27 cellular contexts compared by ENCODE assay signal in the genomic region with DNA sequence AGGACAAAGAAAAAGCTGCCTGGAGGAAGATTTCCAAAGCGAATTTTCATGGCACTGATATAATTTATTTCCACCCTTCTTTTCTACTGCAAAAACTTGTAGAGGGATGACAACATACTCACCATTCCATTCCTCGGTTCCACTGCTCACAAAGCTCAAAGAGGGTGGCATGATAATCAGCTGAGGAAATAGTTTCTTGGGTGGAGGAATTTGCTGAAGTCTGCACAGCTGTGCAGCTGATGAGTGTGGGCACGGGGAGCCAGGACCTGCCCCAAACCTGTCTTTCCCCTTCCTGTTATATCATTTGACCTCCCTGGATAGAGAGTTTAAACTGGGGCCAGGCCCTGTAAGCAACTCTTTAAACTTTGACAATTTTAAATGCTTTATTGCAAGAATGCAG.
"Had no signal": no experiment of that assay in that cellular context is flagged by ENCODE, and none has a peak within 500 bp of the region (broad histone marks: within the 10 kb centered on the region; RNA-seq: fewer than 3 reads in every experiment).

No MANE protein-coding gene starts in this region.

- H3K9me3 Mint-ChIP-seq: nephron progenitor cell, neural progenitor cell had no signal

- H3K27ac ChIP-seq: heart right ventricle, hepatocyte, left lung, lower lobe of right lung, neural progenitor cell, neutrophil, parathyroid adenoma, psoas muscle, right atrium auricular region, right lobe of liver, skin epidermis, tibial nerve, upper lobe of left lung had no signal

- H3K4me3 Mint-ChIP-seq: natural killer cell; nephron progenitor cell; neural progenitor cell; stimulated activated effector memory CD8-positive, alpha-beta T cell treated with anti-CD3 and anti-CD28 coated beads, Interleukin-12 subunit alpha, Interleukin-12 subunit beta, amount 100 ng/mL, for 72 hours; stimulated activated naive CD8-positive, alpha-beta T cell treated with anti-CD3 and anti-CD28 coated beads, Interleukin-15, amount 100 ng/mL, for 72 hours had no signal

- H3K4me1 ChIP-seq: heart right ventricle, left lung, lower lobe of right lung, neural progenitor cell, parathyroid adenoma, psoas muscle, right atrium auricular region, right lobe of liver, tibial nerve had no signal

- H3K27ac Mint-ChIP-seq: naive B cell; natural killer cell; nephron progenitor cell; neural progenitor cell; stimulated activated effector memory CD8-positive, alpha-beta T cell treated with anti-CD3 and anti-CD28 coated beads, Interleukin-12 subunit alpha, Interleukin-12 subunit beta, amount 100 ng/mL, for 72 hours; stimulated activated naive CD8-positive, alpha-beta T cell treated with anti-CD3 and anti-CD28 coated beads, Interleukin-15, amount 100 ng/mL, for 72 hours had no signal

- H3K9me3 ChIP-seq: lower lobe of right lung, neutrophil, right atrium auricular region, right lobe of liver had no signal

- H3K36me3 Mint-ChIP-seq: naive B cell; natural killer cell; neural progenitor cell; stimulated activated effector memory CD8-positive, alpha-beta T cell treated with anti-CD3 and anti-CD28 coated beads, Interleukin-12 subunit alpha, Interleukin-12 subunit beta, amount 100 ng/mL, for 72 hours had no signal

- H3K27me3 ChIP-seq: heart right ventricle, hepatocyte, left lung, neural progenitor cell, neutrophil, right atrium auricular region, right lobe of liver, tibial nerve, upper lobe of left lung had no signal

- ATAC-seq: heart right ventricle; left colon; left lung; lower lobe of right lung; natural killer cell; psoas muscle; right lobe of liver; stimulated activated effector memory CD8-positive, alpha-beta T cell treated with anti-CD3 and anti-CD28 coated beads, Interleukin-12 subunit alpha, Interleukin-12 subunit beta, amount 100 ng/mL, for 72 hours; stimulated activated naive CD8-positive, alpha-beta T cell treated with anti-CD3 and anti-CD28 coated beads, Interleukin-15, amount 100 ng/mL, for 72 hours had no signal

- H3K36me3 ChIP-seq: heart right ventricle, left lung, lower lobe of right lung, neural progenitor cell, neutrophil, right atrium auricular region, right lobe of liver, tibial nerve, upper lobe of left lung had no signal

- H3K27me3 Mint-ChIP-seq: naive B cell; stimulated activated naive CD8-positive, alpha-beta T cell treated with anti-CD3 and anti-CD28 coated beads, Interleukin-15, amount 100 ng/mL, for 72 hours had no signal

- DNase-seq: heart right ventricle; kidney; left colon; left lung; lower lobe of right lung; mammary epithelial cell; mesenchymal stem cell; naive B cell; natural killer cell; nephron progenitor cell; occipital lobe; psoas muscle; right lobe of liver; stimulated activated CD4-positive, alpha-beta T cell treated with anti-CD3 and anti-CD28 coated beads, Interleukin-4, amount 100 ng/mL, for 24 hours; stimulated activated naive CD4-positive, alpha-beta T cell treated with Interleukin-2 at 50 U/mL for 16 hours; stimulated activated naive CD8-positive, alpha-beta T cell treated with anti-CD3 and anti-CD28 coated beads, Interleukin-15, amount 100 ng/mL, for 72 hours; substantia nigra; upper lobe of left lung had no signal

- H3K79me2 ChIP-seq: hepatocyte, parathyroid adenoma had no signal

- H3K4me3 ChIP-seq: heart right ventricle, hepatocyte, left lung, lower lobe of right lung, neural progenitor cell, psoas muscle, right atrium auricular region, right lobe of liver, skin epidermis, tibial nerve, upper lobe of left lung had no signal

- H3K9ac ChIP-seq: neural progenitor cell, parathyroid adenoma had no signal

- H2AFZ ChIP-seq: hepatocyte, neural progenitor cell, parathyroid adenoma had no signal

- H3K4me2 ChIP-seq: hepatocyte, neural progenitor cell had no signal

- FAIRE-seq: kidney, urothelium cell line had no signal

- H3K4me1 Mint-ChIP-seq: naive B cell; nephron progenitor cell; stimulated activated effector memory CD8-positive, alpha-beta T cell treated with anti-CD3 and anti-CD28 coated beads, Interleukin-12 subunit alpha, Interleukin-12 subunit beta, amount 100 ng/mL, for 72 hours; stimulated activated naive CD8-positive, alpha-beta T cell treated with anti-CD3 and anti-CD28 coated beads, Interleukin-15, amount 100 ng/mL, for 72 hours had no signal
